ENCODE assay signal across 8 cellular contexts in genomic region chr3:58824285-58824684, GRCh38.
A peak's percentile ranks its signal among the peaks of the same experiment; 100 is the strongest.
DNase-seq lines count a peak whose midpoint lies in the region; ATAC-seq and TF ChIP-seq lines count a peak whose summit lies in the region.

No MANE protein-coding gene starts in this region.

- no peaks in the 10 kb centered on the region for H3K36me3 Mint-ChIP-seq in naive thymus-derived CD4-positive, alpha-beta T cell

- ATAC-seq in naive thymus-derived CD4-positive, alpha-beta T cell, result no peak
- ATAC-seq in HG03135 (IDR thresholded peaks at IDR 0.05; ENCODE audit: unreplicated experiment), result no peak

- H3K36me3 ChIP-seq in naive thymus-derived CD4-positive, alpha-beta T cell (ENCODE audit: control insufficient read depth in 2 of 3, insufficient read depth in 3 of 3, low read length in 3 of 3), result no peaks in the 10 kb centered on the region

- H3K27me3 Mint-ChIP-seq in naive thymus-derived CD4-positive, alpha-beta T cell, result peaks cover 0 to 10% (median 8%) of the 10 kb centered on the region in 5 donors

- peak; percentile 66 for DNase-seq in AG10803 (ENCODE audit: low read depth)
- peak; percentile 32 for DNase-seq in NCI-H226
- peak; percentile 37 for DNase-seq in amniotic stem cell (lab: John Stamatoyannopoulos, UW)
- DNase-seq in iPS-NIHi11 (ENCODE audit: low spot score), result peak; percentile 65
- DNase-seq in stimulated activated CD8-positive, alpha-beta memory T cell treated with anti-CD3 and anti-CD28 coated beads, Interleukin-4, amount 100 ng/mL, for 48 hours, result peak; percentile 69
- no peak for DNase-seq in naive thymus-derived CD4-positive, alpha-beta T cell

- H3K9me3 ChIP-seq in naive thymus-derived CD4-positive, alpha-beta T cell (ENCODE audit: control insufficient read depth in 2 of 3, low read length in 3 of 3), result no peaks in the 10 kb centered on the region

- intact Hi-C loops in naive thymus-derived CD4-positive, alpha-beta T cell (cut with micrococcal nuclease), result loop anchor here in 1 of 2 donors (2.0 kb wide), 1 partner anchor 229 kb away; no protein-coding TSS in a partner anchor

- no peaks in the 10 kb centered on the region for H3K4me1 Mint-ChIP-seq in naive thymus-derived CD4-positive, alpha-beta T cell

- no peaks in the 10 kb centered on the region for H3K4me1 ChIP-seq in naive thymus-derived CD4-positive, alpha-beta T cell (ENCODE audit: control insufficient read depth in 2 of 2, insufficient read depth in 2 of 2, low read length in 2 of 2)

- CTCF ChIA-PET in naive thymus-derived CD4-positive, alpha-beta T cell (lab: Charles Lee), result no interaction called here

- H3K4me3 Mint-ChIP-seq in naive thymus-derived CD4-positive, alpha-beta T cell, result no peak overlapping the region

- H3K27me3 ChIP-seq in naive thymus-derived CD4-positive, alpha-beta T cell (ENCODE audit: control insufficient read depth in 2 of 2, insufficient read depth in 2 of 2, low read length in 2 of 2), result no peaks in the 10 kb centered on the region

- no peak overlapping the region for H3K27ac Mint-ChIP-seq in naive thymus-derived CD4-positive, alpha-beta T cell

- no peak overlapping the region for H3K27ac ChIP-seq in naive thymus-derived CD4-positive, alpha-beta T cell (ENCODE audit: low read depth, low read length)

- POLR2A ChIA-PET in naive thymus-derived CD4-positive, alpha-beta T cell (lab: Charles Lee), result no interaction called here

- H3K4me3 ChIP-seq in AG10803 (ENCODE audit: low read length), result no peak overlapping the region
- no peak overlapping the region for H3K4me3 ChIP-seq in naive thymus-derived CD4-positive, alpha-beta T cell (ENCODE audit: low read length)

- TF ChIP-seq CTCF in AG10803 (conservative IDR thresholded peaks at IDR 0.05; ENCODE audit: low read length) (peak; percentile 86), GM12873 (IDR thresholded peaks at IDR 0.05; ENCODE audit: insufficient read depth, low read depth, low read length, missing control alignments) (peak; percentile 55)

- H3K9me3 Mint-ChIP-seq in naive thymus-derived CD4-positive, alpha-beta T cell, result peaks cover 0 to 5% (median 0%) of the 10 kb centered on the region in 11 donors

Comparison
In these comparisons a context has a peak if more than half of its experiments do, and no peak if none do; other contexts are left out.
1. DNase-seq: peak in AG10803 (single experiment), NCI-H226 (single experiment), amniotic stem cell (single experiment), iPS-NIHi11 (single experiment) and stimulated activated CD8-positive, alpha-beta memory T cell treated with anti-CD3 and anti-CD28 coated beads, Interleukin-4, amount 100 ng/mL, for 48 hours (single experiment); none in naive thymus-derived CD4-positive, alpha-beta T cell (0 of 9).